ENCODE assay signal across 10 cellular contexts in genomic region chr7:80900583-80901576, GRCh38. TPM values are rescaled to one million over a fixed set of nuclear protein-coding genes. Genes with fewer than 3 reads are reported as not detected.
DNase-seq lines count a peak whose midpoint lies in the region; ATAC-seq, FAIRE-seq and TF ChIP-seq lines count a peak whose summit lies in the region.
"Had no signal": no experiment of that assay in that cellular context is flagged by ENCODE, and none has a peak within 500 bp of the region (broad histone marks: within the 10 kb centered on the region; RNA-seq: fewer than 3 reads in every experiment).

No MANE protein-coding gene starts in this region.

- H3K27ac ChIP-seq in brain microvascular endothelial cell (peak overlapping the region; percentile 67), kidney (ENCODE audit: low read depth in 2 of 2, low read length in 2 of 2) (no peak overlapping the region), temporal lobe (ENCODE audit: low read depth, low read length) (peak overlapping the region; percentile 13)
- H3K27ac ChIP-seq: parathyroid adenoma had no signal

- H3K4me3 ChIP-seq in brain microvascular endothelial cell (ENCODE audit: low read depth, low read length) (no peak overlapping the region), kidney (ENCODE audit: low read length in 2 of 2) (no peak overlapping the region)

- H3K9me3 ChIP-seq in kidney (ENCODE audit: control insufficient read depth in 1 of 2, low read length in 2 of 2), result no peaks in the 10 kb centered on the region

- DNase-seq in M059J (ENCODE audit: low read depth), result peak; percentile 88
- no peak for DNase-seq in brain microvascular endothelial cell
- no peak for DNase-seq in kidney
- DNase-seq: GDM1 had no signal

- no peaks in the 10 kb centered on the region for H3K27me3 ChIP-seq in brain microvascular endothelial cell (replicated peaks)

- intact Hi-C loops in kidney (cut with DNase I), result no loop called here

- TF ChIP-seq CTCF in brain microvascular endothelial cell (IDR thresholded peaks at IDR 0.05; ENCODE audit: low read depth, low read length, missing control alignments), result no peak
- no peak for TF ChIP-seq CTCF in kidney (IDR thresholded peaks at IDR 0.05; ENCODE audit: borderline replicate concordance, extremely low read depth, insufficient read depth)

- in situ Hi-C loops in brain microvascular endothelial cell (cut with HindIII; ENCODE audit: low pct_ligation_motif_present, low sequenced_read_pairs), result no loop called here

- H3K4me1 ChIP-seq in kidney (ENCODE audit: control insufficient read depth in 1 of 2, insufficient read depth in 1 of 2, low read depth in 1 of 2, low read length in 2 of 2), result no peaks in the 10 kb centered on the region
- H3K4me1 ChIP-seq: parathyroid adenoma had no signal

- H3K36me3 ChIP-seq in brain microvascular endothelial cell (replicated peaks) (no peaks in the 10 kb centered on the region), kidney (ENCODE audit: control insufficient read depth in 1 of 2, insufficient read depth in 2 of 2, low read length in 2 of 2) (no peaks in the 10 kb centered on the region)

- H3K9ac ChIP-seq in kidney (ENCODE audit: low read length in 2 of 2), result no peak overlapping the region
- H3K9ac ChIP-seq: parathyroid adenoma had no signal

- ATAC-seq in HG02678 (IDR thresholded peaks at IDR 0.05; ENCODE audit: unreplicated experiment) (no peak), HG03045 (IDR thresholded peaks at IDR 0.05; ENCODE audit: unreplicated experiment) (no peak), HG03432 (IDR thresholded peaks at IDR 0.05; ENCODE audit: unreplicated experiment) (no peak), HG03135 (IDR thresholded peaks at IDR 0.05; ENCODE audit: unreplicated experiment) (no peak)

- peak; percentile 11 for FAIRE-seq in kidney (lab: Jason Lieb, UNC)

RNA-seq across cellular contexts. Expression of gene SEMA3C, which starts 18.0 kb away (rescaled TPM):
- total RNA-seq in M059J (2014; rRNA removed; shearing (Covaris generic)), result 116 and 143 TPM in 2 replicates
- total RNA-seq in kidney, result 17.2 TPM
- polyA plus RNA-seq in kidney (ENCODE audit: insufficient read depth, low read depth, low replicate concordance), result 3.9 TPM
- total RNA-seq in temporal lobe, result 327 TPM

Comparison
In these comparisons a context has a peak if more than half of its experiments do, and no peak if none do; other contexts are left out.
1. H3K27ac ChIP-seq: peak in brain microvascular endothelial cell (single experiment) and temporal lobe (single experiment); none in kidney (0 of 2).